ENCODE assay signal across 1 cellular context in genomic region chr22:17802822-17803221, GRCh38.
TF ChIP-seq lines count a peak whose summit lies in the region.

No MANE protein-coding gene starts in this region.

TF ChIP-seq in GM12878, 131 proteins besides CTCF, POLR2A, EP300 and RAD21:
- TF ChIP-seq RBBP5 (conservative IDR thresholded peaks at IDR 0.05) (no peak), EGR1 (IDR thresholded peaks at IDR 0.05; ENCODE audit: borderline replicate concordance in 1 of 2, low read depth in 2 of 2, low read length in 2 of 2) (no peak), HCFC1 (IDR thresholded peaks at IDR 0.05; ENCODE audit: low read length) (no peak), TCF7 (IDR thresholded peaks at IDR 0.05; ENCODE audit: borderline replicate concordance) (no peak), ZBED1 (IDR thresholded peaks at IDR 0.05; ENCODE audit: borderline replicate concordance) (no peak), BCLAF1 (IDR thresholded peaks at IDR 0.05) (no peak), IRF4 (IDR thresholded peaks at IDR 0.05; ENCODE audit: low read depth, low read length) (no peak)
